1 cellular context compared by ENCODE assay signal in the genomic region with DNA sequence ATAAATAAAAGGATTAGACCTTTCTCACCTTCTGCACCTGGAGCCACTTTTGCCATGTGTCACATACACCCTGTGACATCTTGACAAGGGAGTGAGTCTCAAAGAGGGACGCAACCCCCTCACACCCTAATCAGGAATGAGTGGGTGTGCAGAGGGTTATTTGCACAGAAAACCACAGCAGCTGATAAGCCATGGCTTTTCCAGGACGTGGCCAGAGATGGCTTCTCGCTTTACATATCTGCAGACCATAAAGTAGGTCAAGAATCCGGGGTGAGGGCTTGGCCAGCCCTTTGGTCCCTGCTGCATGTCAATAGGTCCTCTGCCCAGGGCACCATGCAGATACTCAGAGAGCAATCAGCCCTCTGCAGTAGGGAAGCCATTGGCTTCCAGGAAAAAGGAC.
TF ChIP-seq lines count a peak whose summit lies in the region.

No MANE protein-coding gene starts in this region.

TF ChIP-seq in GM12878, 131 proteins besides CTCF, POLR2A, EP300 and RAD21:
- TF ChIP-seq TBL1XR1 (IDR thresholded peaks at IDR 0.05; ENCODE audit: low read depth, low read length) (no peak), IKZF2 (IDR thresholded peaks at IDR 0.05) (peak in 1 of 2 experiments; percentile 21; a peak in 2 of 4 replicates), RUNX3 (IDR thresholded peaks at IDR 0.05; ENCODE audit: low read length) (peak; percentile 70), KLF5 (IDR thresholded peaks at IDR 0.05; ENCODE audit: partially characterized antibody) (no peak), IKZF1 (conservative IDR thresholded peaks at IDR 0.05) (peak; percentile 63; the same call in 1 of the 2 replicates)
